ENCODE assay signal across 13 cellular contexts in the genomic region with DNA sequence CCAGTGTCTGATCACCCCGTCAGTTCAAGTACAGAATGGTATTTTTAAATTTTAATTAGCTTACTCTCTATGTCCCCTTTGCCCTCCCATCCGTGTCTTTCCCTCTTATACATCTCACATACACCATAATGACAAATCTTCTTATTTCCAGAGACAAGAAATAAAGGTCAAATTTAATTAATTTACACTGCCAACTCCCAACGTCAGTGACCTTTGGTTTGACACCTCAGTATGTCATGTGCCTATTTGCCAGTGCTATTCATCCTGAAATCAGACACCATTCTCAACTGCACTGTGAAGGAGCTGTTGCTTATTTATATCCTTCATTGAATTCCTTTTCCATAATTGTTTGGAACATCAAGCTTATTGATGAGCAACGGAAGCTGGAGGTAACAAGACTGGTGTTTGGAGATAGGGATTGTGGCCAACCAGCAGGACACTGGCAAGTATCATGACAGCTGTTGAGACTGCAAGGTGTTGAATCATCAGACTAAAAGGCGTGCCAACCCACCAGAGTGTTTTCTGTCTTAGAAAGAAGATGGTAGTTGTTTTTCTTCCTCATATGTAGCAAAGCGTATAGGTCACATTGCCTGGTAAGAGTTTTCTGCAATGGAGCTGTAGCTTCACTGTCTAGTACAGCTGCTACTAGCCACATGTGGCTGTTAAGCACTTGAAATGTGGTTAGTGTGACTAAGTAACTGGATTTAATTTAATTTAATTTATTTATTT. TPM values are rescaled to one million over a fixed set of nuclear protein-coding genes. Genes with fewer than 3 reads are reported as not detected.
DNase-seq lines count a peak whose midpoint lies in the region; ATAC-seq and TF ChIP-seq lines count a peak whose summit lies in the region.
"Had no signal": no experiment of that assay in that cellular context is flagged by ENCODE, and none has a peak within 500 bp of the region (broad histone marks: within the 10 kb centered on the region; RNA-seq: fewer than 3 reads in every experiment).

No MANE protein-coding gene starts in this region.

- H3K9me3 ChIP-seq in liver (ENCODE audit: control insufficient read depth in 4 of 4, low read length in 3 of 4): no peaks in the 10 kb centered on the region
- no peaks in the 10 kb centered on the region for H3K9me3 ChIP-seq in tibial artery

- H3K27me3 Mint-ChIP-seq in activated naive CD4-positive, alpha-beta T cell treated with anti-CD3 and anti-CD28 coated beads, Interleukin-2, amount 10 ng/mL, durations not matched to agents 7 days and 5 days: no peaks in the 10 kb centered on the region

- H3K27ac Mint-ChIP-seq in activated naive CD4-positive, alpha-beta T cell treated with anti-CD3 and anti-CD28 coated beads, Interleukin-2, amount 10 ng/mL, durations not matched to agents 7 days and 5 days: no peak overlapping the region
- H3K27ac Mint-ChIP-seq: activated T-helper 2 cell treated with anti-CD3 and anti-CD28 coated beads, Interferon-gamma antibody, Interleukin-2, Interleukin-4, amounts not matched to agents 10 μg/mL and 5 μg/mL and 100 μg/mL, durations not matched to agents 14 hours and 24 hours and 36 hours; GM23338 had no signal

- no peak overlapping the region for H3K4me3 ChIP-seq in liver (ENCODE audit: low read depth in 1 of 3, low read length in 3 of 3)
- no peak overlapping the region for H3K4me3 ChIP-seq in tibial artery
- H3K4me3 ChIP-seq: GM23338 had no signal

- TF ChIP-seq RAD21 in liver (IDR thresholded peaks at IDR 0.05): no peak

- TF ChIP-seq CTCF in liver (IDR thresholded peaks at IDR 0.05; ENCODE audit: low read depth, low read length, missing input control) (no peak), tibial artery (IDR thresholded peaks at IDR 0.05) (no peak)

- H3K27ac ChIP-seq in caudate nucleus (ENCODE audit: low read depth, low read length) (peak overlapping the region; percentile 36), liver (ENCODE audit: low read depth in 1 of 2, low read length in 2 of 2) (peak overlapping the region; percentile 32 to 43), tibial artery (peak overlapping the region; percentile 76 to 86)

- peaks cover 48% of the 10 kb centered on the region for H3K4me1 Mint-ChIP-seq in activated naive CD4-positive, alpha-beta T cell treated with anti-CD3 and anti-CD28 coated beads, Interleukin-2, amount 10 ng/mL, durations not matched to agents 7 days and 5 days
- H3K4me1 Mint-ChIP-seq: GM23338 had no signal

- DNase-seq in NCI-H82 (lab: John Stamatoyannopoulos, UW) (peak; percentile 30), NCI-H82 treated with DMSO at 0.1 percent for 48 hours (lab: John Stamatoyannopoulos, UW; ENCODE audit: unreplicated experiment) (no peak), caudate nucleus (lab: John Stamatoyannopoulos, UW) (no peak), tibial artery (no peak), retina (no peak)
- DNase-seq in activated naive CD4-positive, alpha-beta T cell treated with anti-CD3 and anti-CD28 coated beads, Interleukin-2, amount 10 ng/mL, durations not matched to agents 7 days and 5 days: no peak
- DNase-seq: ACHN, NCI-H748 treated with DMSO at 0.1 percent for 48 hours, T-helper 9 cell had no signal

- CTCF ChIA-PET in activated naive CD4-positive, alpha-beta T cell treated with anti-CD3 and anti-CD28 coated beads, Interleukin-2, amount 10 ng/mL, durations not matched to agents 7 days and 5 days (lab: Charles Lee): interaction anchor here (0.5 to 1.5 kb wide), 6 partner anchors 34 to 171 kb away, joined by 3 to 5 read pairs (median 4); no protein-coding TSS in a partner anchor

- H3K4me1 ChIP-seq in liver (ENCODE audit: control insufficient read depth in 4 of 4, insufficient read depth in 4 of 4, low read length in 3 of 4): peaks cover 9 to 35% (median 27%) of the 10 kb centered on the region in 4 donors
- H3K4me1 ChIP-seq in tibial artery: peaks cover 6 to 52% (median 30%) of the 10 kb centered on the region in 4 donors

- H3K36me3 ChIP-seq in liver (ENCODE audit: control insufficient read depth in 4 of 4, insufficient read depth in 3 of 4, low read depth in 1 of 4, low read length in 3 of 4) (peaks cover 8 to 27% (median 18%) of the 10 kb centered on the region in 4 donors), tibial artery (peaks cover 41 to 59% (median 47%) of the 10 kb centered on the region in 3 donors)

- no peak overlapping the region for H3K4me3 Mint-ChIP-seq in activated naive CD4-positive, alpha-beta T cell treated with anti-CD3 and anti-CD28 coated beads, Interleukin-2, amount 10 ng/mL, durations not matched to agents 7 days and 5 days
- H3K4me3 Mint-ChIP-seq: GM23338 had no signal

- 68% methylated on average over 6 of the region's 6 CpGs for WGBS in liver

- no peaks in the 10 kb centered on the region for H3K9me3 Mint-ChIP-seq in activated naive CD4-positive, alpha-beta T cell treated with anti-CD3 and anti-CD28 coated beads, Interleukin-2, amount 10 ng/mL, durations not matched to agents 7 days and 5 days
- H3K9me3 Mint-ChIP-seq: activated T-helper 2 cell treated with anti-CD3 and anti-CD28 coated beads, Interferon-gamma antibody, Interleukin-2, Interleukin-4, amounts not matched to agents 10 μg/mL and 5 μg/mL and 100 μg/mL, durations not matched to agents 14 hours and 24 hours and 36 hours; GM23338 had no signal

- H3K27me3 ChIP-seq in liver (ENCODE audit: control insufficient read depth in 4 of 4, insufficient read depth in 4 of 4, low read length in 3 of 4): no peaks in the 10 kb centered on the region
- H3K27me3 ChIP-seq in tibial artery: no peaks in the 10 kb centered on the region

- H3K36me3 Mint-ChIP-seq in activated naive CD4-positive, alpha-beta T cell treated with anti-CD3 and anti-CD28 coated beads, Interleukin-2, amount 10 ng/mL, durations not matched to agents 7 days and 5 days: peaks cover 47% of the 10 kb centered on the region

- ATAC-seq in HG02852 (IDR thresholded peaks at IDR 0.05; ENCODE audit: unreplicated experiment): no peak
- ATAC-seq: GM23338 had no signal

- intact Hi-C loops in tibial artery (cut with DNase I; ENCODE audit: low total_unique reads): no loop called here

- H3K9ac ChIP-seq in liver (ENCODE audit: low read depth in 1 of 2, low read length in 2 of 2): no peak overlapping the region

TF ChIP-seq in liver, 16 proteins besides CTCF, POLR2A, EP300 and RAD21:
- TF ChIP-seq EGR1 (IDR thresholded peaks at IDR 0.05; ENCODE audit: low read depth in 2 of 2): no peak
- no peak for TF ChIP-seq FOXA1 (IDR thresholded peaks at IDR 0.05)
- no peak for TF ChIP-seq GABPA (IDR thresholded peaks at IDR 0.05 in 1 of 2, conservative IDR thresholded peaks at IDR 0.05 in 1 of 2)
- TF ChIP-seq NR2F2 (IDR thresholded peaks at IDR 0.05): peak; percentile 86
- peak in 1 of 2 donors; percentile 50 for TF ChIP-seq RXRA (IDR thresholded peaks at IDR 0.05)
- TF ChIP-seq FOXA2 (IDR thresholded peaks at IDR 0.05): no peak

RNA-seq across cellular contexts. Expression of a gene that starts 12.5 kb away (rescaled TPM):
- total RNA-seq in liver: 10 to 100 TPM; 23.0 to 64.9 TPM
- polyA plus RNA-seq in liver: 10 to 100 TPM; 38.9 to 49.1 TPM

RNA-seq across cellular contexts. Expression of a gene that starts 26.3 kb away (rescaled TPM):
- total RNA-seq in liver: under 1 TPM in 1 of 2 donors, not detected in 1; 0.08 TPM
- polyA plus RNA-seq in liver: under 1 TPM in 1 of 2 donors, not detected in 1; 0.02 TPM
- total RNA-seq: activated T-helper 2 cell treated with anti-CD3 and anti-CD28 coated beads, Interferon-gamma antibody, Interleukin-2, Interleukin-4, amounts not matched to agents 10 μg/mL and 5 μg/mL and 100 μg/mL, durations not matched to agents 14 hours and 24 hours and 36 hours had no signal

RNA-seq across cellular contexts. Expression of a gene that starts 49.3 kb away (rescaled TPM):
- 10 to 100 TPM; 44.7 to 86.8 TPM for total RNA-seq in liver
- 100 to 1,000 TPM; 191 to 275 TPM for polyA plus RNA-seq in liver
